In the genomic region with DNA sequence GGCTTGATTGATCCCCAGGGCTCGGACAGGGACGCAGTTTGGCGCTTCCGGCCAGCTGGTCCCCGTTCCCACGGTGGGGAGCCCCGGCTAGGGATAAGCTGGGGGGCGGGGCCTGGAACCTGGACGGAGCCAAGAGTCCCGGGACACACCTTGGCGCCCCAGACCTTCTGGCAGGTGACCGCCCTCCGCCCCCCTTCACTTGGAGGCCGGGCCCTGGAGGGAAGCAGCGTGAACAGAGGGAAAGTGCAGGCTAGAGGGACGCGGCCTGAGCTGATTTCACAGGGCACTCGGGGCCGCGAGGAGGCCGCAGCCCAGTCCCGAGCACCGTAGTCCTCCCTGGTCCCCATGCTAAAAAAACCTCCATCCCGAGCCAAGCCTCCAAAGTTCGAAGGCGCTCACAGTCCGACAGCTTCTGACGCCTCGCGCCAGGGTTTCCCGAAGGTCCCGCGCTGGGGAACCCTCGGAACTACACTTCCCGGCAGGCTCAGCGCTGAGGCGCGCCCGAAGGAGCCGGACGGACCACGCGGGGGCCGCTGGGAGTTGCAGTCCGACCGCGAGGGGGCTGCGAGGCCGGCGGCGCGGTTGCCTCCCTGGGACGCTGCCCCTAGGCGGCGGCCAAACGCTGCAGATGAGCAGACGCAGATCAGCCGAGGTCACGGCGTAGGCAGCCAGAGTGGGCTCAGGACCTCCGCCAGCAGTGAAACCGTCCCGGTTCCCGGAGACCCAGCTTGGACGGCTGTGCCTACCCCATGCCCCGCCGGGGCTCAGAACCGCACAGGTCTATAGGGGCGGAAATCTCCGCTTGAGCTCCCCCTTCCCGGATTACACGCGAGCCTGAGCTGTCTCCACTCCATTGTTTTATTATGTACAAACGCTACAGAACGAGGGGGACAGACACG, we compare ENCODE assay signal across 1 cellular context.
TF ChIP-seq lines count a peak whose summit lies in the region.

A gene with protein sequence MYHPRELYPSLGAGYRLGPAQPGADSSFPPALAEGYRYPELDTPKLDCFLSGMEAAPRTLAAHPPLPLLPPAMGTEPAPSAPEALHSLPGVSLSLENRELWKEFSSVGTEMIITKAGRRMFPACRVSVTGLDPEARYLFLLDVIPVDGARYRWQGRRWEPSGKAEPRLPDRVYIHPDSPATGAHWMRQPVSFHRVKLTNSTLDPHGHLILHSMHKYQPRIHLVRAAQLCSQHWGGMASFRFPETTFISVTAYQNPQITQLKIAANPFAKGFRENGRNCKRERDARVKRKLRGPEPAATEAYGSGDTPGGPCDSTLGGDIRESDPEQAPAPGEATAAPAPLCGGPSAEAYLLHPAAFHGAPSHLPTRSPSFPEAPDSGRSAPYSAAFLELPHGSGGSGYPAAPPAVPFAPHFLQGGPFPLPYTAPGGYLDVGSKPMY (minus strand): TSS at position 451 of the 899 bp plus-strand sequence. CDS start 731 bp downstream, outside the sequence.

TF ChIP-seq in K562, 482 proteins besides CTCF, POLR2A, EP300 and RAD21 (continued from another document and continues in another):
- TF ChIP-seq ZNF830 (CRISPR knock-in tag; IDR thresholded peaks at IDR 0.05), result peak; percentile 57; the same call in 1 of the 2 replicates
- TF ChIP-seq HCFC1 (IDR thresholded peaks at IDR 0.05; ENCODE audit: low read depth, low read length), result peak; percentile 100
- TF ChIP-seq RBBP5 (IDR thresholded peaks at IDR 0.05; ENCODE audit: borderline replicate concordance, insufficient read depth, low read length, poor library complexity, severe bottlenecking), result no peak
- TF ChIP-seq NFE2L1 (tag; IDR thresholded peaks at IDR 0.05; ENCODE audit: borderline replicate concordance, low read depth), result no peak
- no peak for TF ChIP-seq JUNB (CRISPR knock-in tag; conservative IDR thresholded peaks at IDR 0.05)
- 0 out of 2 replicates have a peak, but pooled peaks have one; percentile 60 for TF ChIP-seq BACH1 (tag; IDR thresholded peaks at IDR 0.05)
- no peak for TF ChIP-seq TEAD2 (tag; IDR thresholded peaks at IDR 0.05)
- peak; percentile 60; the same call in 1 of the 2 replicates for TF ChIP-seq JUND (IDR thresholded peaks at IDR 0.05; ENCODE audit: borderline replicate concordance, low read depth, low read length)
- no peak; the same call in 2 of the 3 replicates for TF ChIP-seq JUND (tag; IDR thresholded peaks at IDR 0.05; ENCODE audit: borderline replicate concordance, low read depth, low read length)
- TF ChIP-seq ZNF778 (CRISPR knock-in tag; IDR thresholded peaks at IDR 0.05), result no peak
- TF ChIP-seq, protein P1, sequence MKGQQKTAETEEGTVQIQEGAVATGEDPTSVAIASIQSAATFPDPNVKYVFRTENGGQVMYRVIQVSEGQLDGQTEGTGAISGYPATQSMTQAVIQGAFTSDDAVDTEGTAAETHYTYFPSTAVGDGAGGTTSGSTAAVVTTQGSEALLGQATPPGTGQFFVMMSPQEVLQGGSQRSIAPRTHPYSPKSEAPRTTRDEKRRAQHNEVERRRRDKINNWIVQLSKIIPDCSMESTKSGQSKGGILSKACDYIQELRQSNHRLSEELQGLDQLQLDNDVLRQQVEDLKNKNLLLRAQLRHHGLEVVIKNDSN (CRISPR knock-in tag; IDR thresholded peaks at IDR 0.05), result no peak
- no peak for TF ChIP-seq CREBBP (IDR thresholded peaks at IDR 0.05; ENCODE audit: low read depth, low read length)
- TF ChIP-seq MED1 (CRISPR knock-in tag; IDR thresholded peaks at IDR 0.05; ENCODE audit: borderline replicate concordance), result no peak
- TF ChIP-seq KLF6 (CRISPR knock-in tag; IDR thresholded peaks at IDR 0.05; ENCODE audit: borderline replicate concordance), result no peak
- no peak; the same call in 1 of the 2 replicates for TF ChIP-seq TCF3 (CRISPR knock-in tag; IDR thresholded peaks at IDR 0.05)
- no peak for TF ChIP-seq NFE2 (IDR thresholded peaks at IDR 0.05; ENCODE audit: low read depth)
- TF ChIP-seq NR2C1 (IDR thresholded peaks at IDR 0.05), result no peak
- TF ChIP-seq NR2C1 (tag; IDR thresholded peaks at IDR 0.05), result peak; percentile 59
- TF ChIP-seq PML (IDR thresholded peaks at IDR 0.05; ENCODE audit: low read length), result no peak; the same call in 1 of the 2 replicates
- no peak for TF ChIP-seq SLC30A9 (CRISPR knock-in tag; IDR thresholded peaks at IDR 0.05)
- no peak for TF ChIP-seq SMARCA5 (IDR thresholded peaks at IDR 0.05)
- TF ChIP-seq RBFOX2 (IDR thresholded peaks at IDR 0.05; ENCODE audit: low read depth, low read length), result peak; percentile 90
- no peak for TF ChIP-seq ZNF121 (CRISPR knock-in tag; conservative IDR thresholded peaks at IDR 0.05)
- TF ChIP-seq PCBP1 (IDR thresholded peaks at IDR 0.05; ENCODE audit: low read depth, low read length, poor library complexity, severe bottlenecking), result no peak
- TF ChIP-seq, protein P2, sequence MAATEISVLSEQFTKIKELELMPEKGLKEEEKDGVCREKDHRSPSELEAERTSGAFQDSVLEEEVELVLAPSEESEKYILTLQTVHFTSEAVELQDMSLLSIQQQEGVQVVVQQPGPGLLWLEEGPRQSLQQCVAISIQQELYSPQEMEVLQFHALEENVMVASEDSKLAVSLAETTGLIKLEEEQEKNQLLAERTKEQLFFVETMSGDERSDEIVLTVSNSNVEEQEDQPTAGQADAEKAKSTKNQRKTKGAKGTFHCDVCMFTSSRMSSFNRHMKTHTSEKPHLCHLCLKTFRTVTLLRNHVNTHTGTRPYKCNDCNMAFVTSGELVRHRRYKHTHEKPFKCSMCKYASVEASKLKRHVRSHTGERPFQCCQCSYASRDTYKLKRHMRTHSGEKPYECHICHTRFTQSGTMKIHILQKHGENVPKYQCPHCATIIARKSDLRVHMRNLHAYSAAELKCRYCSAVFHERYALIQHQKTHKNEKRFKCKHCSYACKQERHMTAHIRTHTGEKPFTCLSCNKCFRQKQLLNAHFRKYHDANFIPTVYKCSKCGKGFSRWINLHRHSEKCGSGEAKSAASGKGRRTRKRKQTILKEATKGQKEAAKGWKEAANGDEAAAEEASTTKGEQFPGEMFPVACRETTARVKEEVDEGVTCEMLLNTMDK (IDR thresholded peaks at IDR 0.05; ENCODE audit: borderline replicate concordance, insufficient read depth, low read depth, low read length, poor library complexity, severe bottlenecking), result peak; percentile 74
- TF ChIP-seq MTF1 (CRISPR knock-in tag; IDR thresholded peaks at IDR 0.05; ENCODE audit: borderline replicate concordance), result no peak
- no peak for TF ChIP-seq POLR3A (IDR thresholded peaks at IDR 0.05; ENCODE audit: borderline replicate concordance, extremely low read depth, insufficient read depth, insufficient read length)
- TF ChIP-seq NBN (IDR thresholded peaks at IDR 0.05; ENCODE audit: low read depth), result no peak; the same call in 1 of the 2 replicates
- TF ChIP-seq, protein P3, sequence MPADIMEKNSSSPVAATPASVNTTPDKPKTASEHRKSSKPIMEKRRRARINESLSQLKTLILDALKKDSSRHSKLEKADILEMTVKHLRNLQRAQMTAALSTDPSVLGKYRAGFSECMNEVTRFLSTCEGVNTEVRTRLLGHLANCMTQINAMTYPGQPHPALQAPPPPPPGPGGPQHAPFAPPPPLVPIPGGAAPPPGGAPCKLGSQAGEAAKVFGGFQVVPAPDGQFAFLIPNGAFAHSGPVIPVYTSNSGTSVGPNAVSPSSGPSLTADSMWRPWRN (IDR thresholded peaks at IDR 0.05; ENCODE audit: low read depth), result no peak
- no peak for TF ChIP-seq TARDBP (IDR thresholded peaks at IDR 0.05)
- TF ChIP-seq, protein P4, sequence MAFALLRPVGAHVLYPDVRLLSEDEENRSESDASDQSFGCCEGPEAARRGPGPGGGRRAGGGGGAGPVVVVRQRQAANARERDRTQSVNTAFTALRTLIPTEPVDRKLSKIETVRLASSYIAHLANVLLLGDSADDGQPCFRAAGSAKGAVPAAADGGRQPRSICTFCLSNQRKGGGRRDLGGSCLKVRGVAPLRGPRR (CRISPR knock-in tag; IDR thresholded peaks at IDR 0.05), result no peak
- peak; percentile 50 for TF ChIP-seq POU5F1 (IDR thresholded peaks at IDR 0.05; ENCODE audit: borderline replicate concordance, low read depth, low read length, partially characterized antibody)
- TF ChIP-seq, protein P5, sequence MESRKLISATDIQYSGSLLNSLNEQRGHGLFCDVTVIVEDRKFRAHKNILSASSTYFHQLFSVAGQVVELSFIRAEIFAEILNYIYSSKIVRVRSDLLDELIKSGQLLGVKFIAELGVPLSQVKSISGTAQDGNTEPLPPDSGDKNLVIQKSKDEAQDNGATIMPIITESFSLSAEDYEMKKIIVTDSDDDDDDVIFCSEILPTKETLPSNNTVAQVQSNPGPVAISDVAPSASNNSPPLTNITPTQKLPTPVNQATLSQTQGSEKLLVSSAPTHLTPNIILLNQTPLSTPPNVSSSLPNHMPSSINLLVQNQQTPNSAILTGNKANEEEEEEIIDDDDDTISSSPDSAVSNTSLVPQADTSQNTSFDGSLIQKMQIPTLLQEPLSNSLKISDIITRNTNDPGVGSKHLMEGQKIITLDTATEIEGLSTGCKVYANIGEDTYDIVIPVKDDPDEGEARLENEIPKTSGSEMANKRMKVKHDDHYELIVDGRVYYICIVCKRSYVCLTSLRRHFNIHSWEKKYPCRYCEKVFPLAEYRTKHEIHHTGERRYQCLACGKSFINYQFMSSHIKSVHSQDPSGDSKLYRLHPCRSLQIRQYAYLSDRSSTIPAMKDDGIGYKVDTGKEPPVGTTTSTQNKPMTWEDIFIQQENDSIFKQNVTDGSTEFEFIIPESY (CRISPR knock-in tag; IDR thresholded peaks at IDR 0.05), result no peak; the same call in 1 of the 2 replicates
- peak; percentile 97 for TF ChIP-seq ZNF766 (CRISPR knock-in tag; conservative IDR thresholded peaks at IDR 0.05)
- TF ChIP-seq, protein P6, sequence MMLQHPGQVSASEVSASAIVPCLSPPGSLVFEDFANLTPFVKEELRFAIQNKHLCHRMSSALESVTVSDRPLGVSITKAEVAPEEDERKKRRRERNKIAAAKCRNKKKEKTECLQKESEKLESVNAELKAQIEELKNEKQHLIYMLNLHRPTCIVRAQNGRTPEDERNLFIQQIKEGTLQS (IDR thresholded peaks at IDR 0.05), result no peak
- TF ChIP-seq, protein P6 (CRISPR knock-in tag; conservative IDR thresholded peaks at IDR 0.05), result peak; percentile 59; the same call in 1 of the 2 replicates
- TF ChIP-seq, protein P7, sequence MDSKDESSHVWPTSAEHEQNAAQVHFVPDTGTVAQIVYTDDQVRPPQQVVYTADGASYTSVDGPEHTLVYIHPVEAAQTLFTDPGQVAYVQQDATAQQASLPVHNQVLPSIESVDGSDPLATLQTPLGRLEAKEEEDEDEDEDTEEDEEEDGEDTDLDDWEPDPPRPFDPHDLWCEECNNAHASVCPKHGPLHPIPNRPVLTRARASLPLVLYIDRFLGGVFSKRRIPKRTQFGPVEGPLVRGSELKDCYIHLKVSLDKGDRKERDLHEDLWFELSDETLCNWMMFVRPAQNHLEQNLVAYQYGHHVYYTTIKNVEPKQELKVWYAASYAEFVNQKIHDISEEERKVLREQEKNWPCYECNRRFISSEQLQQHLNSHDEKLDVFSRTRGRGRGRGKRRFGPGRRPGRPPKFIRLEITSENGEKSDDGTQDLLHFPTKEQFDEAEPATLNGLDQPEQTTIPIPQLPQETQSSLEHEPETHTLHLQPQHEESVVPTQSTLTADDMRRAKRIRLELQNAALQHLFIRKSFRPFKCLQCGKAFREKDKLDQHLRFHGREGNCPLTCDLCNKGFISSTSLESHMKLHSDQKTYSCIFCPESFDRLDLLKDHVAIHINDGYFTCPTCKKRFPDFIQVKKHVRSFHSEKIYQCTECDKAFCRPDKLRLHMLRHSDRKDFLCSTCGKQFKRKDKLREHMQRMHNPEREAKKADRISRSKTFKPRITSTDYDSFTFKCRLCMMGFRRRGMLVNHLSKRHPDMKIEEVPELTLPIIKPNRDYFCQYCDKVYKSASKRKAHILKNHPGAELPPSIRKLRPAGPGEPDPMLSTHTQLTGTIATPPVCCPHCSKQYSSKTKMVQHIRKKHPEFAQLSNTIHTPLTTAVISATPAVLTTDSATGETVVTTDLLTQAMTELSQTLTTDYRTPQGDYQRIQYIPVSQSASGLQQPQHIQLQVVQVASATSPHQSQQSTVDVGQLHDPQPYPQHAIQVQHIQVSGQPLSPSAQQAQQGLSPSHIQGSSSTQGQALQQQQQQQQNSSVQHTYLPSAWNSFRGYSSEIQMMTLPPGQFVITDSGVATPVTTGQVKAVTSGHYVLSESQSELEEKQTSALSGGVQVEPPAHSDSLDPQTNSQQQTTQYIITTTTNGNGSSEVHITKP (IDR thresholded peaks at IDR 0.05; ENCODE audit: partially characterized antibody), result no peak
- TF ChIP-seq, protein P8, sequence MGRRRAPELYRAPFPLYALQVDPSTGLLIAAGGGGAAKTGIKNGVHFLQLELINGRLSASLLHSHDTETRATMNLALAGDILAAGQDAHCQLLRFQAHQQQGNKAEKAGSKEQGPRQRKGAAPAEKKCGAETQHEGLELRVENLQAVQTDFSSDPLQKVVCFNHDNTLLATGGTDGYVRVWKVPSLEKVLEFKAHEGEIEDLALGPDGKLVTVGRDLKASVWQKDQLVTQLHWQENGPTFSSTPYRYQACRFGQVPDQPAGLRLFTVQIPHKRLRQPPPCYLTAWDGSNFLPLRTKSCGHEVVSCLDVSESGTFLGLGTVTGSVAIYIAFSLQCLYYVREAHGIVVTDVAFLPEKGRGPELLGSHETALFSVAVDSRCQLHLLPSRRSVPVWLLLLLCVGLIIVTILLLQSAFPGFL (CRISPR knock-in tag; IDR thresholded peaks at IDR 0.05), result no peak
- TF ChIP-seq, protein P9, sequence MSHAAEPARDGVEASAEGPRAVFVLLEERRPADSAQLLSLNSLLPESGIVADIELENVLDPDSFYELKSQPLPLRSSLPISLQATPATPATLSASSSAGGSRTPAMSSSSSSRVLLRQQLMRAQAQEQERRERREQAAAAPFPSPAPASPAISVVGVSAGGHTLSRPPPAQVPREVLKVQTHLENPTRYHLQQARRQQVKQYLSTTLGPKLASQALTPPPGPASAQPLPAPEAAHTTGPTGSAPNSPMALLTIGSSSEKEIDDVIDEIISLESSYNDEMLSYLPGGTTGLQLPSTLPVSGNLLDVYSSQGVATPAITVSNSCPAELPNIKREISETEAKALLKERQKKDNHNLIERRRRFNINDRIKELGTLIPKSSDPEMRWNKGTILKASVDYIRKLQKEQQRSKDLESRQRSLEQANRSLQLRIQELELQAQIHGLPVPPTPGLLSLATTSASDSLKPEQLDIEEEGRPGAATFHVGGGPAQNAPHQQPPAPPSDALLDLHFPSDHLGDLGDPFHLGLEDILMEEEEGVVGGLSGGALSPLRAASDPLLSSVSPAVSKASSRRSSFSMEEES (CRISPR knock-in tag; IDR thresholded peaks at IDR 0.05), result no peak
- no peak for TF ChIP-seq ARNT (IDR thresholded peaks at IDR 0.05)
- TF ChIP-seq, protein P10, sequence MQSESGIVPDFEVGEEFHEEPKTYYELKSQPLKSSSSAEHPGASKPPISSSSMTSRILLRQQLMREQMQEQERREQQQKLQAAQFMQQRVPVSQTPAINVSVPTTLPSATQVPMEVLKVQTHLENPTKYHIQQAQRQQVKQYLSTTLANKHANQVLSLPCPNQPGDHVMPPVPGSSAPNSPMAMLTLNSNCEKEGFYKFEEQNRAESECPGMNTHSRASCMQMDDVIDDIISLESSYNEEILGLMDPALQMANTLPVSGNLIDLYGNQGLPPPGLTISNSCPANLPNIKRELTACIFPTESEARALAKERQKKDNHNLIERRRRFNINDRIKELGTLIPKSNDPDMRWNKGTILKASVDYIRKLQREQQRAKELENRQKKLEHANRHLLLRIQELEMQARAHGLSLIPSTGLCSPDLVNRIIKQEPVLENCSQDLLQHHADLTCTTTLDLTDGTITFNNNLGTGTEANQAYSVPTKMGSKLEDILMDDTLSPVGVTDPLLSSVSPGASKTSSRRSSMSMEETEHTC (IDR thresholded peaks at IDR 0.05), result 0 out of 2 replicates have a peak, but pooled peaks have one; percentile 32
- no peak for TF ChIP-seq BCOR (IDR thresholded peaks at IDR 0.05)
